ENCODE assay signal across 15 cellular contexts in the genomic region with DNA sequence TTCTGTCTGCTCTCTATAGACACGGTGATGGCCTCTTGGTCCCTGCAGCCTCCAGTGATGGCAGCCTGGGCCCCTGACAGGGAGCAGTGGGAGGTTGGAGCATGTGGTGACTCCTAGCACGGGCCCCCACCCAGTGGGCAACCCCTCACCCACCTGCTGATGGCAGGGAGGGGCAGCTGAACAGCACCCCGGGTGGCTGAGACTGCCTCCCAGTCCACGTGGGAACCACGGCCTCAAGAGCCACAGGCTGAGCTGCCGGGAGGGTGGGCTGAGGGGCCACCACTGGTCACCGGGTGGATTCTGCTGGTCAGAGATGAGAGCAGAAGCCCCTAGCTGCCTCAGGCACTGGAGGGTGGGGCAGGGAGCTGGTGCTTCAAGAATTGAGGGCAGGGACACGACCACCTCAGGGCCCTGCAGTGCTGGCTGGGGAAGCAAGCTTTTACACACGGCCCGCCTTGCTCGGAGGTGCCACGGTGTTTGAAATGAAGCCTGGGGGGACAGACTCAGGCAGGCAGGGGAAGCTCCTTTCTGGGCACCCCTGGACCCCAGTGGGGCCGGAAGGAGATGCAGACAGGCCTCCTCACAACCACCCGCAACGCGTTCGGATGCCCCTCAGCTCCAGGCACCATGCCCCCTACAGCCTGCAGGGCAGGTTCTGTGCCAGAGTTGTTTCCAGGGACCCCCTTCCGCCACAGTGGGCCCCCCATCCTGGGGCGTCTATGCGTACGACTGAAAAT. TPM values are rescaled to one million over a fixed set of nuclear protein-coding genes. Genes with fewer than 3 reads are reported as not detected.
A peak's percentile ranks its signal among the peaks of the same experiment; 100 is the strongest.
DNase-seq lines count a peak whose midpoint lies in the region; ATAC-seq and TF ChIP-seq lines count a peak whose summit lies in the region.
"Had no signal": no experiment of that assay in that cellular context is flagged by ENCODE, and none has a peak within 500 bp of the region (broad histone marks: within the 10 kb centered on the region; RNA-seq: fewer than 3 reads in every experiment).

No MANE protein-coding gene starts in this region.

- TF ChIP-seq RAD21 in IMR-90 (IDR thresholded peaks at IDR 0.05; ENCODE audit: low read length), result no peak

- no peaks in the 10 kb centered on the region for H3K27me3 ChIP-seq in IMR-90 (ENCODE audit: control insufficient read depth, insufficient read depth, low read length)
- H3K27me3 ChIP-seq: upper lobe of right lung had no signal

- H2AK9ac ChIP-seq in IMR-90 (replicated peaks; ENCODE audit: low read depth, low read length, poor library complexity), result peak overlapping the region; percentile 39

- no peaks in the 10 kb centered on the region for H3K36me3 Mint-ChIP-seq in natural killer cell
- H3K36me3 Mint-ChIP-seq in natural killer cell treated with Interleukin-12 subunit alpha and Interleukin-12 subunit beta and Interleukin-15 and Interleukin-18, amount 100 ng/mL, for 72 hours, result no peaks in the 10 kb centered on the region

- H2BK20ac ChIP-seq in IMR-90 (ENCODE audit: low read depth, low read length), result no peak overlapping the region

- BruUV-seq in IMR-90 (replicated peaks; lab: Mats Ljungman, UMichigan), result no TSS peak

- H3K4me1 Mint-ChIP-seq in natural killer cell, result peaks cover 7 to 17% of the 10 kb centered on the region in 2 donors
- H3K4me1 Mint-ChIP-seq in natural killer cell treated with Interleukin-12 subunit alpha and Interleukin-12 subunit beta and Interleukin-15 and Interleukin-18, amount 100 ng/mL, for 72 hours (ENCODE audit: low read depth in 2 of 2), result peaks cover 14 to 19% of the 10 kb centered on the region in 2 donors

- no peaks in the 10 kb centered on the region for H3K9me3 ChIP-seq in IMR-90 (ENCODE audit: control insufficient read depth, insufficient read depth, low read length)
- H3K9me3 ChIP-seq: prostate gland, upper lobe of right lung had no signal

- H3K18ac ChIP-seq in IMR-90 (ENCODE audit: low read depth, low read length), result no peak overlapping the region

- H3K79me1 ChIP-seq in IMR-90 (ENCODE audit: low read depth in 1 of 2, low read length in 2 of 2), result peaks cover 0 to 8% of the 10 kb centered on the region in 2 experiments; a peak in 1 of 4 replicates

- no peak overlapping the region for H4K91ac ChIP-seq in IMR-90 (ENCODE audit: insufficient read depth, low read depth, low read length)

- dilution Hi-C loops in IMR-90 (cut with HindIII; ENCODE audit: low sequenced_read_pairs, unreplicated experiment), result no loop called here

- no peak overlapping the region for H2AK5ac ChIP-seq in IMR-90 (ENCODE audit: low read depth, low read length)

- CTCF ChIA-PET in IMR-90 (lab: Yijun Ruan, JAX), result no interaction called here

- no peak overlapping the region for H2BK15ac ChIP-seq in IMR-90 (ENCODE audit: low read depth, low read length)

- WGBS in IMR-90 (ENCODE audit: extremely low coverage in 2 of 2, insufficient read length in 1 of 2), 2 experiments, result 88% methylated on average over 3 of the region's 21 CpGs; no CpG with 5 or more reads in 1 of the 2 experiments

- TF ChIP-seq POLR2A in IMR-90 (IDR thresholded peaks at IDR 0.05; ENCODE audit: low read depth, low read length), result no peak

- no peak overlapping the region for H3K56ac ChIP-seq in IMR-90 (ENCODE audit: extremely low read depth, insufficient read depth, low read length)

- H2BK5ac ChIP-seq in IMR-90 (ENCODE audit: low read depth, low read length, poor library complexity, severe bottlenecking), result no peak overlapping the region

- H4K20me1 ChIP-seq in IMR-90 (ENCODE audit: insufficient read depth, low read length), result peaks cover 17% of the 10 kb centered on the region

- H2BK120ac ChIP-seq in IMR-90 (ENCODE audit: low read depth, low read length), result no peak overlapping the region

- DNase-seq in natural killer cell, result peak; percentile 15
- DNase-seq in natural killer cell treated with Interleukin-12 subunit alpha and Interleukin-12 subunit beta and Interleukin-15 and Interleukin-18, amount 100 ng/mL, for 72 hours (ENCODE audit: low spot score), result no peak
- DNase-seq in IMR-90, result no peak
- DNase-seq in islet precursor cell, result peak; percentile 57
- DNase-seq in coronary artery (ENCODE audit: low spot score), result no peak
- no peak for DNase-seq in NCI-H1436 (lab: John Stamatoyannopoulos, UW)
- DNase-seq in NCI-H82 (lab: John Stamatoyannopoulos, UW), result no peak
- DNase-seq: effector CD8-positive, alpha-beta T cell; GOT3; KBM-7; midbrain; upper lobe of right lung had no signal

- peak overlapping the region in 1 of 2 donors; percentile 38 for H3K27ac Mint-ChIP-seq in natural killer cell
- H3K27ac Mint-ChIP-seq in natural killer cell treated with Interleukin-12 subunit alpha and Interleukin-12 subunit beta and Interleukin-15 and Interleukin-18, amount 100 ng/mL, for 72 hours, result no peak overlapping the region
- H3K27ac Mint-ChIP-seq: activated T-helper 2 cell treated with anti-CD3 and anti-CD28 coated beads, Interferon-gamma antibody, Interleukin-2, Interleukin-4, amounts not matched to agents 10 μg/mL and 5 μg/mL and 100 μg/mL, durations not matched to agents 14 hours and 24 hours and 36 hours had no signal

- H3K4me3 ChIP-seq in IMR-90 (ENCODE audit: insufficient read depth, low read depth, low read length) (no peak overlapping the region), coronary artery (no peak overlapping the region)
- H3K4me3 ChIP-seq: prostate gland, upper lobe of right lung had no signal

- H3K4me2 ChIP-seq in IMR-90 (ENCODE audit: low read depth, low read length), result no peak overlapping the region

- H3K27me3 Mint-ChIP-seq in natural killer cell (ENCODE audit: low read depth in 2 of 2), result no peaks in the 10 kb centered on the region
- H3K27me3 Mint-ChIP-seq in natural killer cell treated with Interleukin-12 subunit alpha and Interleukin-12 subunit beta and Interleukin-15 and Interleukin-18, amount 100 ng/mL, for 72 hours, result no peaks in the 10 kb centered on the region

- H3K27ac ChIP-seq in IMR-90 (ENCODE audit: insufficient read depth, low read length) (no peak overlapping the region), coronary artery (no peak overlapping the region)
- H3K27ac ChIP-seq: C4-2B, prostate gland, upper lobe of right lung had no signal

- no peak overlapping the region for H3K23ac ChIP-seq in IMR-90 (ENCODE audit: low read depth, low read length)

- no peak overlapping the region for H3K4me3 Mint-ChIP-seq in natural killer cell
- no peak overlapping the region for H3K4me3 Mint-ChIP-seq in natural killer cell treated with Interleukin-12 subunit alpha and Interleukin-12 subunit beta and Interleukin-15 and Interleukin-18, amount 100 ng/mL, for 72 hours

- POLR2A ChIA-PET in IMR-90 (lab: Charles Lee; ENCODE audit: unreplicated experiment), result no interaction called here

- no peak overlapping the region for H4K5ac ChIP-seq in IMR-90 (ENCODE audit: low read depth, low read length)

- in situ Hi-C loops in IMR-90 (cut with MboI; ENCODE audit: low sequenced_read_pairs), result no loop called here

- TF ChIP-seq CTCF in natural killer cell (IDR thresholded peaks at IDR 0.05), result no peak
- TF ChIP-seq CTCF in IMR-90 (conservative IDR thresholded peaks at IDR 0.05; ENCODE audit: low read depth, low read length), result no peak
- no peak for TF ChIP-seq CTCF in coronary artery (IDR thresholded peaks at IDR 0.05)

- H3K14ac ChIP-seq in IMR-90 (replicated peaks; ENCODE audit: low read depth, low read length), result no peak overlapping the region

- no peaks in the 10 kb centered on the region for H3K9me3 Mint-ChIP-seq in natural killer cell
- H3K9me3 Mint-ChIP-seq in natural killer cell treated with Interleukin-12 subunit alpha and Interleukin-12 subunit beta and Interleukin-15 and Interleukin-18, amount 100 ng/mL, for 72 hours, result no peaks in the 10 kb centered on the region
- H3K9me3 Mint-ChIP-seq: activated T-helper 2 cell treated with anti-CD3 and anti-CD28 coated beads, Interferon-gamma antibody, Interleukin-2, Interleukin-4, amounts not matched to agents 10 μg/mL and 5 μg/mL and 100 μg/mL, durations not matched to agents 14 hours and 24 hours and 36 hours had no signal

- no peak overlapping the region for H3K4ac ChIP-seq in IMR-90 (ENCODE audit: low read depth, low read length)

- ATAC-seq in natural killer cell (peak in 1 of 3 donors; percentile 2), IMR-90 (ENCODE audit: low read depth) (no peak)
- no peak for ATAC-seq in natural killer cell treated with Interleukin-12 subunit alpha and Interleukin-12 subunit beta and Interleukin-15 and Interleukin-18, amount 100 ng/mL, for 72 hours
- ATAC-seq: upper lobe of right lung had no signal

- intact Hi-C loops in natural killer cell (cut with micrococcal nuclease), result no loop called here
- intact Hi-C loops in IMR-90 (cut with micrococcal nuclease), result no loop called here

- 0 out of 2 replicates have a peak, but pooled peaks cover 3% of the 10 kb centered on the region for H3K9me1 ChIP-seq in IMR-90 (ENCODE audit: insufficient read depth, low read length)

- no peak overlapping the region for H3K9ac ChIP-seq in IMR-90 (ENCODE audit: low read depth, low read length)

- peaks cover 3% of the 10 kb centered on the region; the same call in 1 of the 2 replicates for H3K4me1 ChIP-seq in IMR-90 (ENCODE audit: control insufficient read depth, insufficient read depth, low read length)
- H3K4me1 ChIP-seq: prostate gland had no signal

- peaks cover 44% of the 10 kb centered on the region for H3K36me3 ChIP-seq in IMR-90 (ENCODE audit: control insufficient read depth, insufficient read depth, low read length)

- no peak overlapping the region for H2AFZ ChIP-seq in IMR-90 (replicated peaks; ENCODE audit: low read length, poor library complexity)

- H4K8ac ChIP-seq in IMR-90 (ENCODE audit: low read depth in 2 of 2, low read length in 2 of 2), result no peak overlapping the region

RNA-seq across cellular contexts. Expression of gene HAUS3, which starts 6.3 kb away (rescaled TPM):
- total RNA-seq in natural killer cell (10 to 100 TPM; 38.0 to 50.3 (median 49.4) TPM), IMR-90 (2012; rRNA removed) (4.3 and 6.9 TPM in 2 replicates)
- 10 to 100 TPM; 17.6 to 30.0 TPM for total RNA-seq in natural killer cell treated with Interleukin-12 subunit alpha and Interleukin-12 subunit beta and Interleukin-15 and Interleukin-18, amount 100 ng/mL, for 72 hours
- polyA plus RNA-seq in IMR-90 (2012; rRNA removed), result 3.6 and 4.8 TPM in 2 replicates
- 3.0 and 5.8 TPM in 2 replicates for polyA plus RNA-seq in IMR-90 (2012; cell fraction: cytosol; rRNA removed)
- 9.9 and 13.2 TPM in 2 replicates for polyA plus RNA-seq in IMR-90 (2012; cell fraction: nucleus; rRNA removed; ENCODE audit: low replicate concordance)

RNA-seq across cellular contexts. Expression of gene POLN, which starts 6.3 kb away (rescaled TPM):
- total RNA-seq in natural killer cell (1 to 10 TPM; 2.6 to 6.9 (median 3.3) TPM), IMR-90 (2012; rRNA removed) (0.72 and 1.1 TPM in 2 replicates)
- total RNA-seq in natural killer cell treated with Interleukin-12 subunit alpha and Interleukin-12 subunit beta and Interleukin-15 and Interleukin-18, amount 100 ng/mL, for 72 hours, result 1 to 10 TPM; 3.8 to 6.1 TPM
- polyA plus RNA-seq in IMR-90 (2012; rRNA removed), result 0.63 and 0.82 TPM in 2 replicates
- 0.03 and 0.63 TPM in 2 replicates for polyA plus RNA-seq in IMR-90 (2012; cell fraction: cytosol; rRNA removed)
- 3.3 and 5.4 TPM in 2 replicates for polyA plus RNA-seq in IMR-90 (2012; cell fraction: nucleus; rRNA removed; ENCODE audit: low replicate concordance)

RNA-seq across cellular contexts. Expression of gene MXD4, which starts 13.7 kb away (rescaled TPM):
- total RNA-seq in natural killer cell (100 to 1,000 TPM; 141 to 172 (median 166) TPM), IMR-90 (2012; rRNA removed) (22.8 and 25.6 TPM in 2 replicates)
- 10 to 100 TPM; 13.9 to 14.5 TPM for total RNA-seq in natural killer cell treated with Interleukin-12 subunit alpha and Interleukin-12 subunit beta and Interleukin-15 and Interleukin-18, amount 100 ng/mL, for 72 hours
- polyA plus RNA-seq in IMR-90 (2012; rRNA removed), result 54.4 and 63.6 TPM in 2 replicates
- polyA plus RNA-seq in IMR-90 (2012; cell fraction: cytosol; rRNA removed), result 57.4 and 87.5 TPM in 2 replicates
- 81.6 and 159 TPM in 2 replicates for polyA plus RNA-seq in IMR-90 (2012; cell fraction: nucleus; rRNA removed; ENCODE audit: low replicate concordance)

Comparison
In these comparisons a context has a peak if more than half of its experiments do, and no peak if none do; other contexts are left out.
1. DNase-seq: peak in natural killer cell (single experiment) and islet precursor cell (single experiment); none in natural killer cell treated with Interleukin-12 subunit alpha and Interleukin-12 subunit beta and Interleukin-15 and Interleukin-18, amount 100 ng/mL, for 72 hours (single experiment), IMR-90 (single experiment), coronary artery (single experiment), NCI-H1436 (single experiment) and NCI-H82 (single experiment).